3 cellular contexts compared by ENCODE assay signal in the genomic region with DNA sequence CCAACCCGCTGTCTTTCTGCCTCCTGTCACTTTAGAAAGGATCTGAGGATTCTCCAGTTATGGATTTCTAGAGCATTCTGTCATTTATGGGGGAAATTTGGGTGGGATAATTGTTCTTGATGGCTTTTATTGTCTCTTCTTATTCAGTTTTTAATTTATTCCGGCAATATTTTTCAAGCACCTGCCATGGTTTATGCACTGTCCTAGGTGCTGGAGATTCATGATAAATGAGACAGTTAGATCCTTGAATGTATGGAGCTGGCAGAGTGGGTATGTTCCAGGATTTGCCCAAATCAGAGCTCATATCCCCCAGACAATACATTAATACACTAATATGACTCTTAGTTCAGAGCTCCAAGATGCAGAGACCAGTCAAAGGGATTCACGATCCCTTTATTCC.
TF ChIP-seq lines count a peak whose summit lies in the region.

No MANE protein-coding gene starts in this region.

TF ChIP-seq in A549, 52 proteins besides CTCF, POLR2A, EP300 and RAD21 (continued from another document):
- TF ChIP-seq, protein P1, sequence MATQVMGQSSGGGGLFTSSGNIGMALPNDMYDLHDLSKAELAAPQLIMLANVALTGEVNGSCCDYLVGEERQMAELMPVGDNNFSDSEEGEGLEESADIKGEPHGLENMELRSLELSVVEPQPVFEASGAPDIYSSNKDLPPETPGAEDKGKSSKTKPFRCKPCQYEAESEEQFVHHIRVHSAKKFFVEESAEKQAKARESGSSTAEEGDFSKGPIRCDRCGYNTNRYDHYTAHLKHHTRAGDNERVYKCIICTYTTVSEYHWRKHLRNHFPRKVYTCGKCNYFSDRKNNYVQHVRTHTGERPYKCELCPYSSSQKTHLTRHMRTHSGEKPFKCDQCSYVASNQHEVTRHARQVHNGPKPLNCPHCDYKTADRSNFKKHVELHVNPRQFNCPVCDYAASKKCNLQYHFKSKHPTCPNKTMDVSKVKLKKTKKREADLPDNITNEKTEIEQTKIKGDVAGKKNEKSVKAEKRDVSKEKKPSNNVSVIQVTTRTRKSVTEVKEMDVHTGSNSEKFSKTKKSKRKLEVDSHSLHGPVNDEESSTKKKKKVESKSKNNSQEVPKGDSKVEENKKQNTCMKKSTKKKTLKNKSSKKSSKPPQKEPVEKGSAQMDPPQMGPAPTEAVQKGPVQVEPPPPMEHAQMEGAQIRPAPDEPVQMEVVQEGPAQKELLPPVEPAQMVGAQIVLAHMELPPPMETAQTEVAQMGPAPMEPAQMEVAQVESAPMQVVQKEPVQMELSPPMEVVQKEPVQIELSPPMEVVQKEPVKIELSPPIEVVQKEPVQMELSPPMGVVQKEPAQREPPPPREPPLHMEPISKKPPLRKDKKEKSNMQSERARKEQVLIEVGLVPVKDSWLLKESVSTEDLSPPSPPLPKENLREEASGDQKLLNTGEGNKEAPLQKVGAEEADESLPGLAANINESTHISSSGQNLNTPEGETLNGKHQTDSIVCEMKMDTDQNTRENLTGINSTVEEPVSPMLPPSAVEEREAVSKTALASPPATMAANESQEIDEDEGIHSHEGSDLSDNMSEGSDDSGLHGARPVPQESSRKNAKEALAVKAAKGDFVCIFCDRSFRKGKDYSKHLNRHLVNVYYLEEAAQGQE (IDR thresholded peaks at IDR 0.05), result peak; percentile 26; the same call in 1 of the 2 replicates
- TF ChIP-seq TP53 (CRISPR knock-in tag; IDR thresholded peaks at IDR 0.05), result no peak
- TF ChIP-seq RNF2 (IDR thresholded peaks at IDR 0.05; ENCODE audit: borderline replicate concordance, low read depth), result no peak

TF ChIP-seq in HEK293, 187 proteins besides CTCF, POLR2A, EP300 and RAD21 (continued from another document):
- TF ChIP-seq, protein P1 (tag by site-specific recombination; IDR thresholded peaks at IDR 0.05), result peak; percentile 68

TF ChIP-seq in Ishikawa, 13 proteins besides CTCF, POLR2A, EP300 and RAD21 (continued from another document):
- TF ChIP-seq, protein P2, sequence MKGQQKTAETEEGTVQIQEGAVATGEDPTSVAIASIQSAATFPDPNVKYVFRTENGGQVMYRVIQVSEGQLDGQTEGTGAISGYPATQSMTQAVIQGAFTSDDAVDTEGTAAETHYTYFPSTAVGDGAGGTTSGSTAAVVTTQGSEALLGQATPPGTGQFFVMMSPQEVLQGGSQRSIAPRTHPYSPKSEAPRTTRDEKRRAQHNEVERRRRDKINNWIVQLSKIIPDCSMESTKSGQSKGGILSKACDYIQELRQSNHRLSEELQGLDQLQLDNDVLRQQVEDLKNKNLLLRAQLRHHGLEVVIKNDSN (IDR thresholded peaks at IDR 0.05), result no peak
- no peak for TF ChIP-seq YY1 (IDR thresholded peaks at IDR 0.05; ENCODE audit: low read depth)
